Comparison of ENCODE assay signal across 16 cellular contexts in the genomic region with DNA sequence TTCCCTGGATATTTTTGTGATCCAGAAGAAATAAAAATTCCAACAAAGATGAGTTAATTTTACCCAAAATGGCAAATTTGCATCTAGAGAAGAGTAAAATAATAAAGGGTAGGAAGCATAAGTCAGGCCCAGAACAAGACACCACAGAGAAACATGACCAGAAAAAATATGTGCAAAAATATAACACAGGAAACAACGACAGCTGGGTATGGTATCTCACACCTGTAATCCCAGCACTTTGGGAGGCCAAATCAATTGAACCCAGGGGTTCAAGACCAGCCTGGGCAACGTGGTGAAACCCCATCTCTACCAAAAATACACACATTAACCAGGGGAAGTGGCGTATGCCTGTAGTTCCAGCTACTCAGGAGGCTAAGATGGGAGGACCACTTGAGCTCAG.
"Had no signal": no experiment of that assay in that cellular context is flagged by ENCODE, and none has a peak within 500 bp of the region (broad histone marks: within the 10 kb centered on the region; RNA-seq: fewer than 3 reads in every experiment).

No MANE protein-coding gene starts in this region.

- H3K27me3 ChIP-seq: breast epithelium, hepatocyte, left lung, suprapubic skin had no signal

- H3K9me3 ChIP-seq: breast epithelium, left lung, mucosa of descending colon, suprapubic skin had no signal

- H3K27ac ChIP-seq: breast epithelium, hepatocyte, left lung, suprapubic skin had no signal

- ATAC-seq: mucosa of descending colon had no signal

- H3K4me3 Mint-ChIP-seq: activated B cell treated with CpG ODN at 0.5 μM for 24 hours; activated CD4-positive, alpha-beta T cell treated with anti-CD3 and anti-CD28 coated beads, Interleukin-2, amount 10 ng/mL, durations not matched to agents 7 days and 5 days; nephron had no signal

- H3K4me3 ChIP-seq: breast epithelium, hepatocyte, left lung, mucosa of descending colon, suprapubic skin had no signal

- DNase-seq: activated B cell treated with CpG ODN at 0.5 μM for 24 hours; activated CD4-positive, alpha-beta T cell treated with anti-CD3 and anti-CD28 coated beads, Interleukin-2, amount 10 ng/mL, durations not matched to agents 7 days and 5 days; activated effector memory CD4-positive, alpha-beta T cell treated with Interleukin-2 at 50 U/mL for 16 hours; activated T-cell treated with anti-CD3 and anti-CD28 coated beads for 4 hours; aorta; left lung; mammary epithelial cell; mucosa of descending colon; nucleus accumbens; SIG-M5; stimulated activated CD4-positive, alpha-beta T cell treated with anti-CD3 and anti-CD28 coated beads, Interleukin-2, amount 100 ng/mL, for 48 hours; stimulated activated naive CD4-positive, alpha-beta T cell treated with Interleukin-2 at 50 U/mL for 16 hours had no signal

- H3K4me1 Mint-ChIP-seq: nephron had no signal

- H3K9me3 Mint-ChIP-seq: activated B cell treated with CpG ODN at 0.5 μM for 24 hours; activated CD4-positive, alpha-beta T cell treated with anti-CD3 and anti-CD28 coated beads, Interleukin-2, amount 10 ng/mL, durations not matched to agents 7 days and 5 days; nephron had no signal

- H3K27me3 Mint-ChIP-seq: activated B cell treated with CpG ODN at 0.5 μM for 24 hours; activated CD4-positive, alpha-beta T cell treated with anti-CD3 and anti-CD28 coated beads, Interleukin-2, amount 10 ng/mL, durations not matched to agents 7 days and 5 days had no signal

- H3K27ac Mint-ChIP-seq: activated B cell treated with CpG ODN at 0.5 μM for 24 hours; activated CD4-positive, alpha-beta T cell treated with anti-CD3 and anti-CD28 coated beads, Interleukin-2, amount 10 ng/mL, durations not matched to agents 7 days and 5 days; nephron had no signal

- H3K4me1 ChIP-seq: breast epithelium, left lung, suprapubic skin had no signal
